In genomic region chr4:98706935-98707334, GRCh38 we compare ENCODE assay signal across 19 cellular contexts. TPM values are rescaled to one million over a fixed set of nuclear protein-coding genes. Genes with fewer than 3 reads are reported as not detected.
DNase-seq lines count a peak whose midpoint lies in the region; ATAC-seq and TF ChIP-seq lines count a peak whose summit lies in the region.
"Had no signal": no experiment of that assay in that cellular context is flagged by ENCODE, and none has a peak within 500 bp of the region (broad histone marks: within the 10 kb centered on the region; RNA-seq: fewer than 3 reads in every experiment).

No MANE protein-coding gene starts in this region.

- no peak for TF ChIP-seq POLR2A in upper lobe of left lung (IDR thresholded peaks at IDR 0.05)

- POLR2A ChIA-PET in CD8-positive, alpha-beta T cell (lab: Charles Lee): interaction anchor here (1.2 kb wide), 1 partner anchor 11 kb away, joined by 3 read pairs; no protein-coding TSS in a partner anchor
- POLR2A ChIA-PET in activated CD8-positive, alpha-beta T cell treated with anti-CD3 and anti-CD28 coated beads for 36 hours (lab: Charles Lee): interaction anchor here (1.1 kb wide), 1 partner anchor 9 kb away, joined by 4 read pairs; no protein-coding TSS in a partner anchor
- POLR2A ChIA-PET in naive thymus-derived CD4-positive, alpha-beta T cell (lab: Charles Lee): interaction anchor here (1.6 kb wide), 1 partner anchor 9 kb away, joined by 6 read pairs; no protein-coding TSS in a partner anchor

- peak overlapping the region; percentile 87 for H3K27ac Mint-ChIP-seq in activated CD4-positive, alpha-beta T cell treated with anti-CD3 and anti-CD28 coated beads, Interleukin-2, amount 10 ng/mL, durations not matched to agents 24 days and 14 days
- peak overlapping the region; percentile 92 for H3K27ac Mint-ChIP-seq in CD8-positive, alpha-beta T cell
- H3K27ac Mint-ChIP-seq in activated CD8-positive, alpha-beta T cell treated with anti-CD3 and anti-CD28 coated beads for 36 hours: peak overlapping the region; percentile 91
- peak overlapping the region in 7 of 9 donors; percentile 33 to 93 (median 80) for H3K27ac Mint-ChIP-seq in naive thymus-derived CD4-positive, alpha-beta T cell
- H3K27ac Mint-ChIP-seq: memory B cell had no signal

- no peak overlapping the region for H3K4me2 ChIP-seq in hepatocyte

- H4K20me1 ChIP-seq in hepatocyte (ENCODE audit: insufficient read depth, poor library complexity, severe bottlenecking): no peaks in the 10 kb centered on the region

- H3K79me2 ChIP-seq in hepatocyte: no peaks in the 10 kb centered on the region

- peak overlapping the region; percentile 23 for H3K27ac ChIP-seq in CD8-positive, alpha-beta T cell (ENCODE audit: low read depth, low read length)
- no peak overlapping the region for H3K27ac ChIP-seq in naive thymus-derived CD4-positive, alpha-beta T cell (ENCODE audit: low read depth, low read length)
- H3K27ac ChIP-seq in upper lobe of left lung: no peak overlapping the region
- H3K27ac ChIP-seq in hepatocyte: no peak overlapping the region
- H3K27ac ChIP-seq: HL-60, psoas muscle, upper lobe of right lung had no signal

- no peak for DNase-seq in activated CD4-positive, alpha-beta T cell treated with anti-CD3 and anti-CD28 coated beads, Interleukin-2, amount 10 ng/mL, durations not matched to agents 24 days and 14 days
- no peak for DNase-seq in activated CD4-positive, alpha-beta T cell treated with anti-CD3 and anti-CD28 coated beads, Interleukin-2, amount 50 U/mL, for 48 hours
- no peak for DNase-seq in CD8-positive, alpha-beta T cell
- DNase-seq in activated CD8-positive, alpha-beta T cell treated with anti-CD3 and anti-CD28 coated beads for 36 hours: no peak
- no peak for DNase-seq in naive thymus-derived CD4-positive, alpha-beta T cell
- DNase-seq in upper lobe of left lung: no peak
- no peak for DNase-seq in HUDEP-2 (lab: John Stamatoyannopoulos, UW; ENCODE audit: unreplicated experiment in 76 of 76)
- DNase-seq in hepatocyte (ENCODE audit: low spot score): no peak
- DNase-seq: AML-193, COR-L47, DMS79 treated with DMSO at 0.1 percent for 48 hours, heart left ventricle, left cardiac atrium, NCI-H1092, NCI-H2029 treated with DMSO at 0.1 percent for 48 hours, psoas muscle, upper lobe of right lung had no signal

- peaks cover 34% of the 10 kb centered on the region for H3K4me1 ChIP-seq in CD8-positive, alpha-beta T cell (ENCODE audit: insufficient read depth, low read length)
- peaks cover 29 to 30% of the 10 kb centered on the region in 2 donors for H3K4me1 ChIP-seq in naive thymus-derived CD4-positive, alpha-beta T cell (ENCODE audit: control insufficient read depth in 2 of 2, insufficient read depth in 2 of 2, low read length in 2 of 2)
- H3K4me1 ChIP-seq in upper lobe of left lung (no peaks in the 10 kb centered on the region), hepatocyte (ENCODE audit: insufficient read depth) (no peaks in the 10 kb centered on the region)
- H3K4me1 ChIP-seq: heart left ventricle, psoas muscle, upper lobe of right lung had no signal

- no peak overlapping the region for H2AFZ ChIP-seq in hepatocyte

- peaks cover 36% of the 10 kb centered on the region for H3K36me3 Mint-ChIP-seq in activated CD4-positive, alpha-beta T cell treated with anti-CD3 and anti-CD28 coated beads, Interleukin-2, amount 10 ng/mL, durations not matched to agents 24 days and 14 days (ENCODE audit: low read depth)
- H3K36me3 Mint-ChIP-seq in CD8-positive, alpha-beta T cell: peaks cover 2% of the 10 kb centered on the region
- peaks cover 15% of the 10 kb centered on the region for H3K36me3 Mint-ChIP-seq in activated CD8-positive, alpha-beta T cell treated with anti-CD3 and anti-CD28 coated beads for 36 hours (ENCODE audit: low read depth)
- H3K36me3 Mint-ChIP-seq in naive thymus-derived CD4-positive, alpha-beta T cell: peaks cover 0 to 55% (median 14%) of the 10 kb centered on the region in 5 donors

- H3K9me2 ChIP-seq in hepatocyte (replicated peaks; ENCODE audit: insufficient read depth): no peaks in the 10 kb centered on the region

- ATAC-seq in CD8-positive, alpha-beta T cell: no peak
- ATAC-seq in activated CD8-positive, alpha-beta T cell treated with anti-CD3 and anti-CD28 coated beads for 36 hours: no peak
- no peak for ATAC-seq in naive thymus-derived CD4-positive, alpha-beta T cell
- no peak for ATAC-seq in upper lobe of left lung (ENCODE audit: low FRiP score in 2 of 2)
- ATAC-seq: heart left ventricle, left cardiac atrium, psoas muscle had no signal

- no peaks in the 10 kb centered on the region for H3K36me3 ChIP-seq in CD8-positive, alpha-beta T cell (ENCODE audit: insufficient read depth, low read length)
- no peaks in the 10 kb centered on the region for H3K36me3 ChIP-seq in naive thymus-derived CD4-positive, alpha-beta T cell (ENCODE audit: control insufficient read depth in 2 of 3, insufficient read depth in 3 of 3, low read length in 3 of 3)
- H3K36me3 ChIP-seq in upper lobe of left lung: no peaks in the 10 kb centered on the region
- H3K36me3 ChIP-seq in hepatocyte (replicated peaks; ENCODE audit: insufficient read depth, low read depth): no peaks in the 10 kb centered on the region
- H3K36me3 ChIP-seq: heart left ventricle, upper lobe of right lung had no signal

- H3K27me3 ChIP-seq in CD8-positive, alpha-beta T cell (ENCODE audit: insufficient read depth, low read length): no peaks in the 10 kb centered on the region
- H3K27me3 ChIP-seq in naive thymus-derived CD4-positive, alpha-beta T cell (ENCODE audit: control insufficient read depth in 2 of 2, insufficient read depth in 2 of 2, low read length in 2 of 2): no peaks in the 10 kb centered on the region
- H3K27me3 ChIP-seq in upper lobe of left lung (no peaks in the 10 kb centered on the region), hepatocyte (no peaks in the 10 kb centered on the region)
- H3K27me3 ChIP-seq: heart left ventricle, upper lobe of right lung had no signal

- H3K4me3 ChIP-seq in CD8-positive, alpha-beta T cell (ENCODE audit: low read depth, low read length): no peak overlapping the region
- H3K4me3 ChIP-seq in naive thymus-derived CD4-positive, alpha-beta T cell (ENCODE audit: low read length): peak overlapping the region; percentile 37
- H3K4me3 ChIP-seq in upper lobe of left lung: no peak overlapping the region
- H3K4me3 ChIP-seq in hepatocyte: no peak overlapping the region
- H3K4me3 ChIP-seq: heart left ventricle, psoas muscle, upper lobe of right lung had no signal

- H3K4me3 Mint-ChIP-seq in activated CD4-positive, alpha-beta T cell treated with anti-CD3 and anti-CD28 coated beads, Interleukin-2, amount 10 ng/mL, durations not matched to agents 24 days and 14 days: peak overlapping the region; percentile 72
- H3K4me3 Mint-ChIP-seq in CD8-positive, alpha-beta T cell: peak overlapping the region; percentile 81
- H3K4me3 Mint-ChIP-seq in activated CD8-positive, alpha-beta T cell treated with anti-CD3 and anti-CD28 coated beads for 36 hours: no peak overlapping the region
- peak overlapping the region; percentile 7 to 87 (median 80) for H3K4me3 Mint-ChIP-seq in naive thymus-derived CD4-positive, alpha-beta T cell
- H3K4me3 Mint-ChIP-seq: memory B cell had no signal

- H3K9me3 ChIP-seq in CD8-positive, alpha-beta T cell (ENCODE audit: low read length): no peaks in the 10 kb centered on the region
- H3K9me3 ChIP-seq in naive thymus-derived CD4-positive, alpha-beta T cell (ENCODE audit: control insufficient read depth in 2 of 3, low read length in 3 of 3): peaks cover 0 to 3% (median 0%) of the 10 kb centered on the region in 3 experiments
- H3K9me3 ChIP-seq in upper lobe of left lung (peaks cover 0 to 8% (median 0%) of the 10 kb centered on the region in 4 donors), hepatocyte (ENCODE audit: low read depth) (no peaks in the 10 kb centered on the region)
- H3K9me3 ChIP-seq: psoas muscle, upper lobe of right lung had no signal

- CTCF ChIA-PET in CD8-positive, alpha-beta T cell (lab: Charles Lee): no interaction called here
- CTCF ChIA-PET in activated CD8-positive, alpha-beta T cell treated with anti-CD3 and anti-CD28 coated beads for 36 hours (lab: Charles Lee): no interaction called here
- CTCF ChIA-PET in naive thymus-derived CD4-positive, alpha-beta T cell (lab: Charles Lee): no interaction called here

- H3K27me3 Mint-ChIP-seq in activated CD4-positive, alpha-beta T cell treated with anti-CD3 and anti-CD28 coated beads, Interleukin-2, amount 10 ng/mL, durations not matched to agents 24 days and 14 days: no peaks in the 10 kb centered on the region
- no peaks in the 10 kb centered on the region for H3K27me3 Mint-ChIP-seq in CD8-positive, alpha-beta T cell (ENCODE audit: low read depth)
- H3K27me3 Mint-ChIP-seq in activated CD8-positive, alpha-beta T cell treated with anti-CD3 and anti-CD28 coated beads for 36 hours: no peaks in the 10 kb centered on the region
- no peaks in the 10 kb centered on the region for H3K27me3 Mint-ChIP-seq in naive thymus-derived CD4-positive, alpha-beta T cell
- H3K27me3 Mint-ChIP-seq: memory B cell had no signal

- peaks cover 33% of the 10 kb centered on the region for H3K9me3 Mint-ChIP-seq in activated CD4-positive, alpha-beta T cell treated with anti-CD3 and anti-CD28 coated beads, Interleukin-2, amount 10 ng/mL, durations not matched to agents 24 days and 14 days
- peaks cover 20% of the 10 kb centered on the region for H3K9me3 Mint-ChIP-seq in CD8-positive, alpha-beta T cell
- peaks cover 30% of the 10 kb centered on the region for H3K9me3 Mint-ChIP-seq in activated CD8-positive, alpha-beta T cell treated with anti-CD3 and anti-CD28 coated beads for 36 hours
- peaks cover 4 to 50% (median 20%) of the 10 kb centered on the region in 11 donors for H3K9me3 Mint-ChIP-seq in naive thymus-derived CD4-positive, alpha-beta T cell

- TF ChIP-seq EP300 in upper lobe of left lung (IDR thresholded peaks at IDR 0.05): no peak

- H3K4me1 Mint-ChIP-seq in activated CD4-positive, alpha-beta T cell treated with anti-CD3 and anti-CD28 coated beads, Interleukin-2, amount 10 ng/mL, durations not matched to agents 24 days and 14 days: peaks cover 23% of the 10 kb centered on the region
- H3K4me1 Mint-ChIP-seq in CD8-positive, alpha-beta T cell (ENCODE audit: low read depth): peaks cover 44% of the 10 kb centered on the region
- H3K4me1 Mint-ChIP-seq in activated CD8-positive, alpha-beta T cell treated with anti-CD3 and anti-CD28 coated beads for 36 hours (ENCODE audit: low read depth): peaks cover 35% of the 10 kb centered on the region
- H3K4me1 Mint-ChIP-seq in naive thymus-derived CD4-positive, alpha-beta T cell: peaks cover 24 to 50% (median 41%) of the 10 kb centered on the region in 7 donors

- no peak for TF ChIP-seq CTCF in CD8-positive, alpha-beta T cell (IDR thresholded peaks at IDR 0.05)
- TF ChIP-seq CTCF in activated CD8-positive, alpha-beta T cell treated with anti-CD3 and anti-CD28 coated beads for 36 hours (IDR thresholded peaks at IDR 0.05): no peak
- no peak for TF ChIP-seq CTCF in upper lobe of left lung (IDR thresholded peaks at IDR 0.05)
- no peak for TF ChIP-seq CTCF in hepatocyte (IDR thresholded peaks at IDR 0.05; ENCODE audit: poor library complexity)

- 44 to 86% methylated on average over 1 of the region's 1 CpG for WGBS in upper lobe of left lung, 2 donors
- WGBS in hepatocyte (ENCODE audit: low lambda C conversion rate, missing lambda C conversion rate): 75% methylated on average over 1 of the region's 1 CpG

- intact Hi-C loops in activated CD4-positive, alpha-beta T cell treated with anti-CD3 and anti-CD28 coated beads, Interleukin-2, amount 10 ng/mL, durations not matched to agents 24 days and 14 days (cut with micrococcal nuclease): loop anchor here (2.0 to 5.0 kb wide), 2 partner anchors 42 to 105 kb away; no protein-coding TSS in a partner anchor
- intact Hi-C loops in CD8-positive, alpha-beta T cell (cut with DNase I, micrococcal nuclease): loop anchor here in 1 of 2 experiments (5.0 kb wide), 1 partner anchor 45 kb away; no protein-coding TSS in a partner anchor
- intact Hi-C loops in activated CD8-positive, alpha-beta T cell treated with anti-CD3 and anti-CD28 coated beads for 36 hours (cut with micrococcal nuclease): no loop called here
- intact Hi-C loops in naive thymus-derived CD4-positive, alpha-beta T cell (cut with micrococcal nuclease): loop anchor here (1.0 to 5.0 kb wide), 5 partner anchors 18 to 565 kb away; partner anchors contain the start of genes STPG2 (in 1 of the 2) and TSPAN5 (in 1 of the 2)

RNA-seq across cellular contexts. Expression of gene TSPAN5, which starts 48.5 kb away (rescaled TPM):
- 30.4 and 30.7 TPM in 2 replicates for total RNA-seq in activated CD4-positive, alpha-beta T cell treated with anti-CD3 and anti-CD28 coated beads, Interleukin-2, amount 10 ng/mL, durations not matched to agents 24 days and 14 days
- total RNA-seq in CD8-positive, alpha-beta T cell: 1 to 10 TPM; 1.6 to 1.9 TPM
- total RNA-seq in activated CD8-positive, alpha-beta T cell treated with anti-CD3 and anti-CD28 coated beads for 36 hours: 10 to 100 TPM; 18.5 to 21.9 TPM
- 10 to 100 TPM in 3 of 5 experiments, 1 to 10 TPM in 2; 3.3 to 31.6 (median 10.9) TPM for total RNA-seq in naive thymus-derived CD4-positive, alpha-beta T cell
- polyA plus RNA-seq in naive thymus-derived CD4-positive, alpha-beta T cell: 1 to 10 TPM; 6.8 to 7.8 TPM
- 10 to 100 TPM in 1 of 6 donors, 1 to 10 TPM in 5; 3.1 to 12.5 (median 7.2) TPM for total RNA-seq in upper lobe of left lung
- total RNA-seq in hepatocyte: 22.4 and 26.2 TPM in 2 replicates
- polyA plus RNA-seq in hepatocyte: 35.9 and 39.1 TPM in 2 replicates
